Comparison of ENCODE assay signal across 8 cellular contexts in genomic region chr11:94876645-94877445, GRCh38.
DNase-seq lines count a peak whose midpoint lies in the region; ATAC-seq, FAIRE-seq and TF ChIP-seq lines count a peak whose summit lies in the region.

No MANE protein-coding gene starts in this region.

- H3K4me1 ChIP-seq in HCT116 (ENCODE audit: control insufficient read depth in 1 of 2, insufficient read depth in 2 of 2, low read length in 2 of 2) (peaks cover 16 to 48% of the 10 kb centered on the region in 2 experiments), testis (peaks cover 3% of the 10 kb centered on the region)

- peak overlapping the region; percentile 34 for H3K27ac ChIP-seq in HCT116 (ENCODE audit: low read depth, low read length)
- H3K27ac ChIP-seq in testis = no peak overlapping the region

- H3K27me3 ChIP-seq in HCT116 (ENCODE audit: insufficient read depth, low read length) (no peaks in the 10 kb centered on the region), testis (no peaks in the 10 kb centered on the region)

- intact Hi-C loops in HCT116 (cut with micrococcal nuclease) = loop anchor here (5.0 kb wide), 1 partner anchor 85 kb away; no protein-coding TSS in a partner anchor
- intact Hi-C loops in testis (cut with DNase I; ENCODE audit: low total_unique reads) = no loop called here

- CTCF ChIA-PET in HCT116 (lab: Charles Lee) = interaction anchor here (0.8 to 1.1 kb wide), 3 partner anchors 21 to 253 kb away, joined by 3 to 4 read pairs (median 3); no protein-coding TSS in a partner anchor

- H3K36me3 Mint-ChIP-seq in activated T-cell treated with anti-CD3 and anti-CD28 coated beads, Interleukin-2, amount 50 U/mL, for 24 hours (ENCODE audit: low read depth) = no peaks in the 10 kb centered on the region

- TF ChIP-seq POLR2A in GM12891 (IDR thresholded peaks at IDR 0.05; ENCODE audit: low read depth, low read length) = no peak
- no peak for TF ChIP-seq POLR2A in HCT116 (IDR thresholded peaks at IDR 0.05; ENCODE audit: borderline replicate concordance, extremely low read depth, insufficient read depth, insufficient read length)
- no peak for TF ChIP-seq POLR2A in testis (IDR thresholded peaks at IDR 0.05)

- H3K9me2 ChIP-seq in HCT116 (ENCODE audit: insufficient read depth) = no peaks in the 10 kb centered on the region

- BruUV-seq in HCT116 (replicated peaks; lab: Mats Ljungman, UMichigan) = no TSS peak

- peak overlapping the region; percentile 57 for H3K4me2 ChIP-seq in HCT116 (ENCODE audit: low read length)

- no peaks in the 10 kb centered on the region for H4K20me1 ChIP-seq in HCT116 (ENCODE audit: insufficient read depth)

- POLR2A ChIA-PET in HCT116 (lab: Charles Lee) = no interaction called here

- TF ChIP-seq CTCF in HCT116 (IDR thresholded peaks at IDR 0.05 in 2 of 3, conservative IDR thresholded peaks at IDR 0.05 in 1 of 3; ENCODE audit: borderline replicate concordance in 1 of 3, insufficient read depth in 1 of 3, low read depth in 2 of 3, low read length in 2 of 3) (peak in 2 of 3 experiments; percentile 25 to 31; a peak in 3 of 6 replicates), fibroblast of the aortic adventitia (IDR thresholded peaks at IDR 0.05; ENCODE audit: insufficient read depth, low read length) (peak; percentile 36), testis (IDR thresholded peaks at IDR 0.05) (no peak)

- peak; percentile 95 for ATAC-seq in HCT116

- RAD21 ChIA-PET in HCT116 (lab: Charles Lee; ENCODE audit: low non-redundant PET in 1 of 2, low total read pairs in 2 of 2, uncharacterized antibody in 2 of 2, unreplicated experiment in 2 of 2) = no interaction called here

- peaks cover 30% of the 10 kb centered on the region for H3K4me1 Mint-ChIP-seq in activated T-cell treated with anti-CD3 and anti-CD28 coated beads, Interleukin-2, amount 50 U/mL, for 24 hours (ENCODE audit: low read depth)

- H2AFZ ChIP-seq in HCT116 (ENCODE audit: low read depth, low read length, poor library complexity, severe bottlenecking) = peak overlapping the region; percentile 29

- H3K79me2 ChIP-seq in HCT116 (ENCODE audit: insufficient read depth, low read length) = no peaks in the 10 kb centered on the region

- H3K9ac ChIP-seq in HCT116 (ENCODE audit: low read length) = peak overlapping the region; percentile 24

- H3K36me3 ChIP-seq in HCT116 (ENCODE audit: control insufficient read depth in 1 of 2, insufficient read depth in 2 of 2, low read length in 2 of 2) (no peaks in the 10 kb centered on the region; a peak in 1 of 4 replicates), testis (ENCODE audit: low read depth, missing control alignments) (no peaks in the 10 kb centered on the region)

- peak; percentile 52 for TF ChIP-seq RAD21 in HCT116 (IDR thresholded peaks at IDR 0.05; ENCODE audit: low read depth)

- 57 to 66% methylated on average over 12 of the region's 12 CpGs for WGBS in testis, 2 donors

- peak; percentile 87 for FAIRE-seq in GM12891 (lab: Jason Lieb, UNC)

- peak; percentile 46 for DNase-seq in GM12891 (ENCODE audit: insufficient read length, low spot score)
- DNase-seq in HCT116 (ENCODE audit: low read depth, low spot score) = peak; percentile 72
- DNase-seq in MV-4-11 (lab: John Stamatoyannopoulos, UW) = peak; percentile 82
- DNase-seq in activated T-cell treated with anti-CD3 and anti-CD28 coated beads, Interleukin-2, amount 50 U/mL, for 24 hours = peak; percentile 65
- DNase-seq in fibroblast of the aortic adventitia (ENCODE audit: low read depth) = peak; percentile 93
- peak; percentile 97 for DNase-seq in non-pigmented ciliary epithelial cell (ENCODE audit: low read depth)
- peak; percentile 50 for DNase-seq in testis
- no peak for DNase-seq in NCI-H187 treated with DMSO at 0.1 percent for 48 hours (lab: John Stamatoyannopoulos, UW)

- no peaks in the 10 kb centered on the region for H3K9me3 Mint-ChIP-seq in activated T-cell treated with anti-CD3 and anti-CD28 coated beads, Interleukin-2, amount 50 U/mL, for 24 hours

- H3K4me3 ChIP-seq in HCT116 (replicated peaks in 1 of 2; ENCODE audit: low read depth in 1 of 2, low read length in 2 of 2) = no peak overlapping the region
- H3K4me3 ChIP-seq in fibroblast of the aortic adventitia (ENCODE audit: low read depth, low read length) = no peak overlapping the region
- no peak overlapping the region for H3K4me3 ChIP-seq in testis

- no peaks in the 10 kb centered on the region for H3K27me3 Mint-ChIP-seq in activated T-cell treated with anti-CD3 and anti-CD28 coated beads, Interleukin-2, amount 50 U/mL, for 24 hours

- H3K4me3 Mint-ChIP-seq in activated T-cell treated with anti-CD3 and anti-CD28 coated beads, Interleukin-2, amount 50 U/mL, for 24 hours = peak overlapping the region; percentile 33

- H3K9me3 ChIP-seq in HCT116 (ENCODE audit: control insufficient read depth in 1 of 2, insufficient read depth in 1 of 2, low read depth in 1 of 2, low read length in 2 of 2) (no peaks in the 10 kb centered on the region), testis (no peaks in the 10 kb centered on the region)

- peak overlapping the region; percentile 75 for H3K27ac Mint-ChIP-seq in activated T-cell treated with anti-CD3 and anti-CD28 coated beads, Interleukin-2, amount 50 U/mL, for 24 hours

TF ChIP-seq in GM12891, 5 proteins besides CTCF, POLR2A, EP300 and RAD21:
- TF ChIP-seq POU2F2 (IDR thresholded peaks at IDR 0.05; ENCODE audit: low read depth, low read length) (no peak), PAX5 (IDR thresholded peaks at IDR 0.05; ENCODE audit: insufficient read depth, low read length, severe bottlenecking) (no peak), TAF1 (IDR thresholded peaks at IDR 0.05; ENCODE audit: low read depth, low read length) (no peak), POLR2AphosphoS5 (IDR thresholded peaks at IDR 0.05; ENCODE audit: low read depth, low read length) (no peak), SPI1 (IDR thresholded peaks at IDR 0.05; ENCODE audit: low read depth, low read length) (no peak)

TF ChIP-seq in HCT116, 20 proteins besides CTCF, POLR2A, EP300 and RAD21 (continues in another document):
- TF ChIP-seq, protein P1, sequence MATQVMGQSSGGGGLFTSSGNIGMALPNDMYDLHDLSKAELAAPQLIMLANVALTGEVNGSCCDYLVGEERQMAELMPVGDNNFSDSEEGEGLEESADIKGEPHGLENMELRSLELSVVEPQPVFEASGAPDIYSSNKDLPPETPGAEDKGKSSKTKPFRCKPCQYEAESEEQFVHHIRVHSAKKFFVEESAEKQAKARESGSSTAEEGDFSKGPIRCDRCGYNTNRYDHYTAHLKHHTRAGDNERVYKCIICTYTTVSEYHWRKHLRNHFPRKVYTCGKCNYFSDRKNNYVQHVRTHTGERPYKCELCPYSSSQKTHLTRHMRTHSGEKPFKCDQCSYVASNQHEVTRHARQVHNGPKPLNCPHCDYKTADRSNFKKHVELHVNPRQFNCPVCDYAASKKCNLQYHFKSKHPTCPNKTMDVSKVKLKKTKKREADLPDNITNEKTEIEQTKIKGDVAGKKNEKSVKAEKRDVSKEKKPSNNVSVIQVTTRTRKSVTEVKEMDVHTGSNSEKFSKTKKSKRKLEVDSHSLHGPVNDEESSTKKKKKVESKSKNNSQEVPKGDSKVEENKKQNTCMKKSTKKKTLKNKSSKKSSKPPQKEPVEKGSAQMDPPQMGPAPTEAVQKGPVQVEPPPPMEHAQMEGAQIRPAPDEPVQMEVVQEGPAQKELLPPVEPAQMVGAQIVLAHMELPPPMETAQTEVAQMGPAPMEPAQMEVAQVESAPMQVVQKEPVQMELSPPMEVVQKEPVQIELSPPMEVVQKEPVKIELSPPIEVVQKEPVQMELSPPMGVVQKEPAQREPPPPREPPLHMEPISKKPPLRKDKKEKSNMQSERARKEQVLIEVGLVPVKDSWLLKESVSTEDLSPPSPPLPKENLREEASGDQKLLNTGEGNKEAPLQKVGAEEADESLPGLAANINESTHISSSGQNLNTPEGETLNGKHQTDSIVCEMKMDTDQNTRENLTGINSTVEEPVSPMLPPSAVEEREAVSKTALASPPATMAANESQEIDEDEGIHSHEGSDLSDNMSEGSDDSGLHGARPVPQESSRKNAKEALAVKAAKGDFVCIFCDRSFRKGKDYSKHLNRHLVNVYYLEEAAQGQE (IDR thresholded peaks at IDR 0.05; ENCODE audit: low read depth) = no peak
- peak; percentile 89; the same call in 1 of the 2 replicates for TF ChIP-seq CBX3 (IDR thresholded peaks at IDR 0.05; ENCODE audit: low read depth)
- TF ChIP-seq, protein P2, sequence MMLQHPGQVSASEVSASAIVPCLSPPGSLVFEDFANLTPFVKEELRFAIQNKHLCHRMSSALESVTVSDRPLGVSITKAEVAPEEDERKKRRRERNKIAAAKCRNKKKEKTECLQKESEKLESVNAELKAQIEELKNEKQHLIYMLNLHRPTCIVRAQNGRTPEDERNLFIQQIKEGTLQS (IDR thresholded peaks at IDR 0.05) = no peak
- TF ChIP-seq ZNF274 (IDR thresholded peaks at IDR 0.05; ENCODE audit: low read depth, low read length) = no peak
- TF ChIP-seq, protein P3, sequence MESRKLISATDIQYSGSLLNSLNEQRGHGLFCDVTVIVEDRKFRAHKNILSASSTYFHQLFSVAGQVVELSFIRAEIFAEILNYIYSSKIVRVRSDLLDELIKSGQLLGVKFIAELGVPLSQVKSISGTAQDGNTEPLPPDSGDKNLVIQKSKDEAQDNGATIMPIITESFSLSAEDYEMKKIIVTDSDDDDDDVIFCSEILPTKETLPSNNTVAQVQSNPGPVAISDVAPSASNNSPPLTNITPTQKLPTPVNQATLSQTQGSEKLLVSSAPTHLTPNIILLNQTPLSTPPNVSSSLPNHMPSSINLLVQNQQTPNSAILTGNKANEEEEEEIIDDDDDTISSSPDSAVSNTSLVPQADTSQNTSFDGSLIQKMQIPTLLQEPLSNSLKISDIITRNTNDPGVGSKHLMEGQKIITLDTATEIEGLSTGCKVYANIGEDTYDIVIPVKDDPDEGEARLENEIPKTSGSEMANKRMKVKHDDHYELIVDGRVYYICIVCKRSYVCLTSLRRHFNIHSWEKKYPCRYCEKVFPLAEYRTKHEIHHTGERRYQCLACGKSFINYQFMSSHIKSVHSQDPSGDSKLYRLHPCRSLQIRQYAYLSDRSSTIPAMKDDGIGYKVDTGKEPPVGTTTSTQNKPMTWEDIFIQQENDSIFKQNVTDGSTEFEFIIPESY (IDR thresholded peaks at IDR 0.05; ENCODE audit: extremely low read depth, insufficient replicate concordance, low read length) = no peak
- TF ChIP-seq JUND (IDR thresholded peaks at IDR 0.05) = peak; percentile 80
- peak; percentile 81 for TF ChIP-seq FOSL1 (IDR thresholded peaks at IDR 0.05; ENCODE audit: low read depth)
- peak; percentile 94 for TF ChIP-seq MAX (IDR thresholded peaks at IDR 0.05)
- TF ChIP-seq ELF1 (IDR thresholded peaks at IDR 0.05; ENCODE audit: borderline replicate concordance, low read depth) = no peak
- no peak for TF ChIP-seq ZFX (IDR thresholded peaks at IDR 0.05)
- peak; percentile 74 for TF ChIP-seq SP1 (IDR thresholded peaks at IDR 0.05; ENCODE audit: low read depth)
- no peak for TF ChIP-seq EZH2phosphoT487 (IDR thresholded peaks at IDR 0.05; ENCODE audit: borderline replicate concordance)
- peak; percentile 98 for TF ChIP-seq SRF (IDR thresholded peaks at IDR 0.05; ENCODE audit: low read depth)

Comparison
In these comparisons a context has a peak if more than half of its experiments do, and no peak if none do; other contexts are left out.
1. CTCF ChIP-seq: peak in HCT116 (2 of 3) and fibroblast of the aortic adventitia (single experiment); none in testis (0 of 3).